ENCODE assay signal across 1 cellular context in the genomic region with DNA sequence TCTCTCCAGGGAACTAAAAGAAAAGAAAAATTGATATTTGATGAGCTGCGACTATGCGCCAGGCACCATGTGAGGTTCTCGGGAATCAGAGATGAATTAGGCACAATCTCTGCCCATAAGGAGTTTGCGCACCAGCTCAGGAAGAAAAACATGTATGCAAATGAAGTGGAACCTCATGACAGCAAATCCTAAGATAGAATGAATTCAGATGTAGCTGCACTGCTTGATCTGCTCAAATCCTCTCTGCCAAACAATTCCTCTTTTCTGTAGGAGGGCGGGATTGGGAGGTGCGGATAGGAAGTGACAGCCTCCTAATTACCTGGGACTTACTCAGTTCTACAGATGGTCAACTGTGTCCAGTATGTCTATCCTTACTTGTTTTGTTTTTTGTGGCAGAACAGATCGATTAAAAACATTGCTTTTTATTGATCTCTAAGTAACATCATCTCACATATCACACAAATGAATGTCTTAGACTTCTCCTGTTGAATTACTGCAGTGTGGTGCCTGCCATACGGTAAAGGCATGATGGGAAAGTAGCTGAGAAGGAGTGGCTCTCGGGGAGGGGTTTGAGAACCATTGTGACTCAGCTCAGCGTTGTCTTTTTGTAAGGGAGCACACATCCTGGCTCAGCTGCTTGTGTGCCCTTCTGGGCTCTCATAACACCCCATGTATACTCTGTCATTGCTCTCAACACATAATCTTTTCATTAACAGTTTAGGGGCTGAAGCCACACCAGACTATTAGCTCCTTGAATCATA.
TF ChIP-seq lines count a peak whose summit lies in the region.

No MANE protein-coding gene starts in this region.

TF ChIP-seq in neural cell, 6 proteins besides CTCF, POLR2A, EP300 and RAD21 (continued from another document):
- no peak for TF ChIP-seq EZH2 (IDR thresholded peaks at IDR 0.05; ENCODE audit: borderline replicate concordance, insufficient read depth, low read length, poor library complexity, severe bottlenecking)
